19 cellular contexts compared by ENCODE assay signal in genomic region chr22:39356464-39356863, GRCh38. TPM values are rescaled to one million over a fixed set of nuclear protein-coding genes. Genes with fewer than 3 reads are reported as not detected.
DNase-seq lines count a peak whose midpoint lies in the region.
"Had no signal": no experiment of that assay in that cellular context is flagged by ENCODE, and none has a peak within 500 bp of the region (broad histone marks: within the 10 kb centered on the region; RNA-seq: fewer than 3 reads in every experiment).

No MANE protein-coding gene starts in this region.

- no peaks in the 10 kb centered on the region for H3K27me3 ChIP-seq in H7 (ENCODE audit: control insufficient read depth, insufficient read depth, low read length)
- H3K27me3 ChIP-seq in neuronal stem cell (ENCODE audit: control insufficient read depth in 3 of 3, insufficient read depth in 3 of 3, low read depth in 1 of 3, low read length in 3 of 3), result no peaks in the 10 kb centered on the region
- H3K27me3 ChIP-seq in CD4-positive, alpha-beta memory T cell (ENCODE audit: insufficient read depth, low read length), result no peaks in the 10 kb centered on the region
- H3K27me3 ChIP-seq: ascending aorta, colonic mucosa, gastrocnemius medialis, Peyer's patch, spleen had no signal

- no peak overlapping the region for H3K4me3 Mint-ChIP-seq in T-helper 2 cell treated with Interferon-gamma antibody and Interleukin-4, amounts not matched to agents 5 μg/mL and 100 μg/mL, for 36 hours
- H3K4me3 Mint-ChIP-seq in CD4-positive, alpha-beta memory T cell, result no peak overlapping the region
- H3K4me3 Mint-ChIP-seq in activated naive CD4-positive, alpha-beta T cell treated with anti-CD3 and anti-CD28 coated beads, Interleukin-2, amount 10 ng/mL, durations not matched to agents 7 days and 5 days, result no peak overlapping the region

- H3K9me3 ChIP-seq in neuronal stem cell (replicated peaks in 1 of 2; ENCODE audit: control insufficient read depth in 2 of 2, insufficient read depth in 1 of 2, low read depth in 1 of 2, low read length in 2 of 2), result peaks cover 0 to 4% of the 10 kb centered on the region in 2 donors
- no peaks in the 10 kb centered on the region for H3K9me3 ChIP-seq in CD4-positive, alpha-beta memory T cell (ENCODE audit: control insufficient read depth in 1 of 2, low read length in 2 of 2)
- H3K9me3 ChIP-seq: ascending aorta, colonic mucosa, gastrocnemius medialis, Peyer's patch, spleen had no signal

- H3K4me3 ChIP-seq in H7 (ENCODE audit: insufficient read depth, low read depth, low read length) (no peak overlapping the region), neuronal stem cell (ENCODE audit: low read length in 2 of 2) (peak overlapping the region in 1 of 2 donors; percentile 51)
- H3K4me3 ChIP-seq in CD4-positive, alpha-beta memory T cell (ENCODE audit: low read length in 2 of 2), result no peak overlapping the region
- H3K4me3 ChIP-seq: ascending aorta, colonic mucosa, gastrocnemius medialis, Peyer's patch, spleen had no signal

- WGBS in neuronal stem cell (ENCODE audit: extremely low coverage in 2 of 2, insufficient read length in 2 of 2, insufficient replicate concordance in 1 of 2), 2 donors, result no CpG with 5 or more reads among the region's 5 CpGs

- CTCF ChIA-PET in CD4-positive, alpha-beta memory T cell (lab: Charles Lee; ENCODE audit: partially characterized antibody), result no interaction called here
- CTCF ChIA-PET in activated naive CD4-positive, alpha-beta T cell treated with anti-CD3 and anti-CD28 coated beads, Interleukin-2, amount 10 ng/mL, durations not matched to agents 7 days and 5 days (lab: Charles Lee), result no interaction called here

- POLR2A ChIA-PET in CD4-positive, alpha-beta memory T cell (lab: Charles Lee; ENCODE audit: partially characterized antibody), result no interaction called here

- H2AK5ac ChIP-seq in neuronal stem cell (ENCODE audit: low read depth, low read length), result peak overlapping the region; percentile 18

- intact Hi-C loops in CD4-positive, alpha-beta memory T cell (cut with micrococcal nuclease), result no loop called here

- DNase-seq in H7 (peak; percentile 28), NCI-H2171 treated with DMSO at 0.1 percent for 48 hours (lab: John Stamatoyannopoulos, UW) (peak; percentile 99), cerebellum (ENCODE audit: low spot score) (peak; percentile 93), neuronal stem cell (ENCODE audit: low spot score) (no peak), NCI-H1048 (lab: John Stamatoyannopoulos, UW) (no peak)
- DNase-seq in T-helper 2 cell treated with Interferon-gamma antibody and Interleukin-4, amounts not matched to agents 5 μg/mL and 100 μg/mL, for 36 hours (ENCODE audit: low spot score), result no peak
- no peak for DNase-seq in CD4-positive, alpha-beta memory T cell
- no peak for DNase-seq in activated naive CD4-positive, alpha-beta T cell treated with anti-CD3 and anti-CD28 coated beads, Interleukin-2, amount 10 ng/mL, durations not matched to agents 7 days and 5 days
- DNase-seq: activated CD4-positive, alpha-beta T cell treated with anti-CD3 and anti-CD28 coated beads for 48 hours; activated naive CD4-positive, alpha-beta T cell treated with Interleukin-2 at 50 U/mL for 16 hours; Calu3; colonic mucosa; NCI-H1417; NCI-H526 treated with DMSO at 0.1 percent for 48 hours; Peyer's patch; spleen had no signal

- no peak overlapping the region for H4K91ac ChIP-seq in neuronal stem cell (ENCODE audit: low read depth, low read length, poor library complexity)

- peaks cover under 1 to 11% of the 10 kb centered on the region in 2 donors for H3K4me1 ChIP-seq in neuronal stem cell (ENCODE audit: control insufficient read depth in 2 of 2, insufficient read depth in 1 of 2, low read depth in 1 of 2, low read length in 2 of 2)
- no peaks in the 10 kb centered on the region for H3K4me1 ChIP-seq in CD4-positive, alpha-beta memory T cell (ENCODE audit: insufficient read depth, low read length)
- H3K4me1 ChIP-seq: ascending aorta, colonic mucosa, gastrocnemius medialis had no signal

- H4K8ac ChIP-seq in neuronal stem cell (ENCODE audit: low read depth, low read length), result no peak overlapping the region

- no peak overlapping the region for H3K23ac ChIP-seq in neuronal stem cell (ENCODE audit: low read depth, low read length, poor library complexity)

- H3K14ac ChIP-seq in neuronal stem cell (ENCODE audit: low read length), result no peak overlapping the region

- no peak overlapping the region for H3K4me2 ChIP-seq in neuronal stem cell (ENCODE audit: insufficient read depth, low read length, poor library complexity, severe bottlenecking)
- H3K4me2 ChIP-seq: KMS-11 had no signal

- H3K27ac ChIP-seq in neuronal stem cell (replicated peaks; ENCODE audit: low read length), result no peak overlapping the region
- no peak overlapping the region for H3K27ac ChIP-seq in CD4-positive, alpha-beta memory T cell (ENCODE audit: low read depth, low read length)
- H3K27ac ChIP-seq: ascending aorta, colonic mucosa, KMS-11, Peyer's patch, spleen had no signal

- no peak overlapping the region for H3K27ac Mint-ChIP-seq in T-helper 2 cell treated with Interferon-gamma antibody and Interleukin-4, amounts not matched to agents 5 μg/mL and 100 μg/mL, for 36 hours
- no peak overlapping the region for H3K27ac Mint-ChIP-seq in CD4-positive, alpha-beta memory T cell
- no peak overlapping the region for H3K27ac Mint-ChIP-seq in activated naive CD4-positive, alpha-beta T cell treated with anti-CD3 and anti-CD28 coated beads, Interleukin-2, amount 10 ng/mL, durations not matched to agents 7 days and 5 days

- H3K27me3 Mint-ChIP-seq in T-helper 2 cell treated with Interferon-gamma antibody and Interleukin-4, amounts not matched to agents 5 μg/mL and 100 μg/mL, for 36 hours (ENCODE audit: low read depth), result peaks cover 6% of the 10 kb centered on the region
- H3K27me3 Mint-ChIP-seq in CD4-positive, alpha-beta memory T cell, result peaks cover 0 to 5% of the 10 kb centered on the region in 2 donors
- H3K27me3 Mint-ChIP-seq in activated naive CD4-positive, alpha-beta T cell treated with anti-CD3 and anti-CD28 coated beads, Interleukin-2, amount 10 ng/mL, durations not matched to agents 7 days and 5 days, result peaks cover 41% of the 10 kb centered on the region

- no peak overlapping the region for H2AFZ ChIP-seq in neuronal stem cell (ENCODE audit: low read length)

- H3K9me3 Mint-ChIP-seq in T-helper 2 cell treated with Interferon-gamma antibody and Interleukin-4, amounts not matched to agents 5 μg/mL and 100 μg/mL, for 36 hours, result no peaks in the 10 kb centered on the region
- H3K9me3 Mint-ChIP-seq in CD4-positive, alpha-beta memory T cell, result no peaks in the 10 kb centered on the region
- H3K9me3 Mint-ChIP-seq in activated naive CD4-positive, alpha-beta T cell treated with anti-CD3 and anti-CD28 coated beads, Interleukin-2, amount 10 ng/mL, durations not matched to agents 7 days and 5 days, result no peaks in the 10 kb centered on the region

- H2BK15ac ChIP-seq in neuronal stem cell (ENCODE audit: low read length), result no peak overlapping the region

- H3K4ac ChIP-seq in neuronal stem cell (ENCODE audit: low read length), result no peak overlapping the region

- peak overlapping the region; percentile 22 for H2BK5ac ChIP-seq in neuronal stem cell (ENCODE audit: low read length)

- no peaks in the 10 kb centered on the region for H3K4me1 Mint-ChIP-seq in T-helper 2 cell treated with Interferon-gamma antibody and Interleukin-4, amounts not matched to agents 5 μg/mL and 100 μg/mL, for 36 hours (ENCODE audit: low read depth)
- peaks cover 0 to 5% (median 1%) of the 10 kb centered on the region in 4 donors for H3K4me1 Mint-ChIP-seq in CD4-positive, alpha-beta memory T cell
- peaks cover 3% of the 10 kb centered on the region for H3K4me1 Mint-ChIP-seq in activated naive CD4-positive, alpha-beta T cell treated with anti-CD3 and anti-CD28 coated beads, Interleukin-2, amount 10 ng/mL, durations not matched to agents 7 days and 5 days

- H3K36me3 ChIP-seq in H7 (replicated peaks; ENCODE audit: control insufficient read depth, insufficient read depth, low read length) (no peaks in the 10 kb centered on the region), neuronal stem cell (replicated peaks in 1 of 2; ENCODE audit: control insufficient read depth in 2 of 2, insufficient read depth in 2 of 2, low read length in 2 of 2) (peaks cover 6 to 11% of the 10 kb centered on the region in 2 donors)
- no peaks in the 10 kb centered on the region for H3K36me3 ChIP-seq in CD4-positive, alpha-beta memory T cell (ENCODE audit: insufficient read depth, low read length)
- H3K36me3 ChIP-seq: ascending aorta, colonic mucosa, gastrocnemius medialis, Peyer's patch had no signal

- H2BK12ac ChIP-seq in neuronal stem cell (ENCODE audit: low read length), result no peak overlapping the region

- no peaks in the 10 kb centered on the region for H3K36me3 Mint-ChIP-seq in T-helper 2 cell treated with Interferon-gamma antibody and Interleukin-4, amounts not matched to agents 5 μg/mL and 100 μg/mL, for 36 hours (ENCODE audit: low read depth)
- H3K36me3 Mint-ChIP-seq in CD4-positive, alpha-beta memory T cell, result no peaks in the 10 kb centered on the region
- H3K36me3 Mint-ChIP-seq in activated naive CD4-positive, alpha-beta T cell treated with anti-CD3 and anti-CD28 coated beads, Interleukin-2, amount 10 ng/mL, durations not matched to agents 7 days and 5 days, result no peaks in the 10 kb centered on the region

- no peak overlapping the region for H3K9ac ChIP-seq in neuronal stem cell (ENCODE audit: low read depth, low read length, poor library complexity)
- H3K9ac ChIP-seq: KMS-11 had no signal

- peaks cover 10% of the 10 kb centered on the region for H3K79me1 ChIP-seq in neuronal stem cell (ENCODE audit: low read depth, low read length)

- H2BK120ac ChIP-seq in neuronal stem cell (ENCODE audit: low read depth, low read length), result no peak overlapping the region

- no peak overlapping the region for H3K18ac ChIP-seq in neuronal stem cell (ENCODE audit: low read length)

RNA-seq across cellular contexts. Expression of gene SYNGR1, which starts 6.7 kb away (rescaled TPM):
- total RNA-seq in H7 (2014; rRNA removed; shearing (Covaris generic)), result 24.4 and 37.9 TPM in 2 replicates
- total RNA-seq in cerebellum, result 56.1 TPM
- 27.7 TPM for polyA plus RNA-seq in neuronal stem cell (2013, experiment 1 of 2)
- 26.2 TPM for polyA plus RNA-seq in neuronal stem cell (2013, experiment 2 of 2)
- not detected for total RNA-seq in CD4-positive, alpha-beta memory T cell
- under 1 TPM; 0.30 to 0.62 TPM for polyA plus RNA-seq in CD4-positive, alpha-beta memory T cell

RNA-seq across cellular contexts. Expression of gene RPL3, which starts 37.0 kb away (rescaled TPM):
- 3,029 and 3,176 TPM in 2 replicates for total RNA-seq in H7 (2014; rRNA removed; shearing (Covaris generic))
- total RNA-seq in cerebellum, result 983 TPM
- polyA plus RNA-seq in neuronal stem cell (2013, experiment 1 of 2), result 3,109 TPM
- 3,051 TPM for polyA plus RNA-seq in neuronal stem cell (2013, experiment 2 of 2)
- total RNA-seq in CD4-positive, alpha-beta memory T cell, result 1,000 to 10,000 TPM; 3,492 to 3,635 TPM
- polyA plus RNA-seq in CD4-positive, alpha-beta memory T cell, result 1,000 to 10,000 TPM; 3,292 to 4,075 TPM

RNA-seq across cellular contexts. Expression of gene TAB1, which starts 43.1 kb away (rescaled TPM):
- 27.1 and 33.4 TPM in 2 replicates for total RNA-seq in H7 (2014; rRNA removed; shearing (Covaris generic))
- 16.6 TPM for total RNA-seq in cerebellum
- polyA plus RNA-seq in neuronal stem cell (2013, experiment 1 of 2), result 25.7 TPM
- 24.2 TPM for polyA plus RNA-seq in neuronal stem cell (2013, experiment 2 of 2)
- total RNA-seq in CD4-positive, alpha-beta memory T cell, result 10 to 100 TPM; 43.5 to 52.9 TPM
- polyA plus RNA-seq in CD4-positive, alpha-beta memory T cell, result 1 to 10 TPM; 4.0 TPM

Comparison
In these comparisons a context has a peak if more than half of its experiments do, and no peak if none do; other contexts are left out.
1. DNase-seq: peak in H7 (single experiment), NCI-H2171 treated with DMSO at 0.1 percent for 48 hours (single experiment) and cerebellum (single experiment); none in neuronal stem cell (single experiment), T-helper 2 cell treated with Interferon-gamma antibody and Interleukin-4, amounts not matched to agents 5 μg/mL and 100 μg/mL, for 36 hours (single experiment), NCI-H1048 (single experiment), CD4-positive, alpha-beta memory T cell (0 of 5) and activated naive CD4-positive, alpha-beta T cell treated with anti-CD3 and anti-CD28 coated beads, Interleukin-2, amount 10 ng/mL, durations not matched to agents 7 days and 5 days (single experiment).
2. RNA of gene SYNGR1, which starts 6.7 kb away (total RNA-seq): 56.1 TPM in cerebellum (single experiment) and 24.4 to 37.9 TPM in H7; not detected in CD4-positive, alpha-beta memory T cell; every median in the first group is over 10 times any median in the second.